ENCODE assay signal across 1 cellular context in genomic region chr1:30822966-30823581, GRCh38.
TF ChIP-seq lines count a peak whose summit lies in the region.

No MANE protein-coding gene starts in this region.

TF ChIP-seq in HEK293, 187 proteins besides CTCF, POLR2A, EP300 and RAD21 (continued from another document):
- TF ChIP-seq ZNF558 (tag by site-specific recombination; IDR thresholded peaks at IDR 0.05) (no peak), GFI1B (tag by site-specific recombination; IDR thresholded peaks at IDR 0.05) (no peak), ZNF221 (tag by site-specific recombination; IDR thresholded peaks at IDR 0.05; ENCODE audit: borderline replicate concordance) (no peak), KLF1 (tag by site-specific recombination; IDR thresholded peaks at IDR 0.05) (peak; percentile 20; the same call in 1 of the 2 replicates), ZFP3 (tag by site-specific recombination; IDR thresholded peaks at IDR 0.05; ENCODE audit: low read depth) (no peak), ZNF501 (tag by site-specific recombination; IDR thresholded peaks at IDR 0.05) (no peak), ZNF433 (tag by site-specific recombination; IDR thresholded peaks at IDR 0.05; ENCODE audit: low read depth) (no peak), ZNF785 (tag by site-specific recombination; IDR thresholded peaks at IDR 0.05) (no peak), ZNF600 (tag by site-specific recombination; IDR thresholded peaks at IDR 0.05) (no peak), SCRT2 (tag by site-specific recombination; IDR thresholded peaks at IDR 0.05) (peak; percentile 64), ZXDB (tag by site-specific recombination; IDR thresholded peaks at IDR 0.05) (no peak), ZNF624 (tag by site-specific recombination; IDR thresholded peaks at IDR 0.05) (no peak), ZNF350 (tag by site-specific recombination; IDR thresholded peaks at IDR 0.05) (no peak), PATZ1 (tag by site-specific recombination; IDR thresholded peaks at IDR 0.05) (peak; percentile 20; the same call in 1 of the 2 replicates), ZNF155 (tag by site-specific recombination; IDR thresholded peaks at IDR 0.05) (no peak), ZNF311 (tag by site-specific recombination; IDR thresholded peaks at IDR 0.05; ENCODE audit: borderline replicate concordance) (no peak), ZNF366 (tag by site-specific recombination; conservative IDR thresholded peaks at IDR 0.05) (no peak), MZF1 (tag by site-specific recombination; IDR thresholded peaks at IDR 0.05; ENCODE audit: borderline replicate concordance) (no peak), SETDB1 (IDR thresholded peaks at IDR 0.05; ENCODE audit: insufficient read length, low read length) (no peak), ZNF701 (tag by site-specific recombination; IDR thresholded peaks at IDR 0.05) (no peak), AEBP2 (tag by site-specific recombination; IDR thresholded peaks at IDR 0.05; ENCODE audit: borderline replicate concordance) (no peak), ZNF660 (tag by site-specific recombination; IDR thresholded peaks at IDR 0.05) (no peak), ZNF776 (tag by site-specific recombination; IDR thresholded peaks at IDR 0.05; ENCODE audit: borderline replicate concordance) (no peak), ZSCAN16 (tag by site-specific recombination; IDR thresholded peaks at IDR 0.05) (no peak), ZNF157 (tag by site-specific recombination; IDR thresholded peaks at IDR 0.05) (no peak), REST (tag by site-specific recombination; IDR thresholded peaks at IDR 0.05) (no peak), ZNF610 (tag by site-specific recombination; IDR thresholded peaks at IDR 0.05; ENCODE audit: borderline replicate concordance) (no peak), ZNF2 (tag by site-specific recombination; IDR thresholded peaks at IDR 0.05) (no peak), KLF17 (tag by site-specific recombination; IDR thresholded peaks at IDR 0.05) (peak; percentile 47; the same call in 1 of the 2 replicates), ZSCAN4 (tag by site-specific recombination; IDR thresholded peaks at IDR 0.05) (no peak), ZNF18 (tag by site-specific recombination; IDR thresholded peaks at IDR 0.05) (peak; percentile 87), SP7 (tag by site-specific recombination; IDR thresholded peaks at IDR 0.05) (no peak), ZBTB1 (tag by site-specific recombination; IDR thresholded peaks at IDR 0.05) (no peak), ZBTB21 (tag by site-specific recombination; IDR thresholded peaks at IDR 0.05) (no peak), ZBTB48 (tag by site-specific recombination; IDR thresholded peaks at IDR 0.05) (peak; percentile 83), ZSCAN23 (tag by site-specific recombination; IDR thresholded peaks at IDR 0.05) (no peak), ZSCAN5A (tag by site-specific recombination; IDR thresholded peaks at IDR 0.05) (no peak)
TF ChIP-seq in HEK293: peak in this region for 9.
